In the genomic region with DNA sequence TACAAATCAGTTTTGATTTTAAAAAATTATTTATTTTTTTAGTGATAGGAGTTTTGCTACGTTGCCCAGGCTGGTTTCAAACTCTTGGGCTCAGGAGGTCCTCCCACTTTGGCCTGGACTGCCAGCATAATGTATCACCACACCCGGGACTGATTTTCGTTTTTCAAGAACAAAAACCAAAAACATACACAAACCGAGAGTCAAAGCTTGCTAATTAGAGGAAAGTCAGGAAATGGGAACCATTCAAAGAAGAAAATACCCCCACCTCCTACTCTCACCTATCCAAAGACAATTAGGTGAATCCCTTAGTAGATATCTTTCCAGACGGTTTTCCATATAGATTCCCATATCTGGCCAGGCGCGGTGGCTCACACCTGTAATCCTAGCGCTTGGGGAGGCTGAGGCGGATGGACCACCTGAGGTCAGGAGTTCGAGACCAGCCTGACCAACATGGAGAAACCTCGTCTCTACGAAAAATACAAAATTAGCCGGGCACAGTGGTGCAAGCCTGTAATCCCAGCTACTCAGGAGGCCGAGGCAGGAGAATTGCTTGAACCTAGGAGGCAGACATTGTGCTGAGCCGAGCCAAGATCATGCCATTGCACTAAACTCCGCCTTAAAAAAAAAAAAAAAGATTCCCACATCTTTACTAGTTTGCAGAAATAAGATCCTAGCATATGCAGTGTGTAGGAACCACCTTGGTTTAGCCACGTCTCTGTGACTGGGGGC, we compare ENCODE assay signal across 1 cellular context.
TF ChIP-seq lines count a peak whose summit lies in the region.

No MANE protein-coding gene starts in this region.

TF ChIP-seq in HepG2, 621 proteins besides CTCF, POLR2A, EP300 and RAD21:
- TF ChIP-seq TBX3 (IDR thresholded peaks at IDR 0.05; ENCODE audit: borderline replicate concordance) (no peak), STAG1 (CRISPR knock-in tag; IDR thresholded peaks at IDR 0.05) (no peak), GATAD1 (CRISPR knock-in tag; IDR thresholded peaks at IDR 0.05) (no peak), JARID2 (CRISPR knock-in tag; IDR thresholded peaks at IDR 0.05; ENCODE audit: insufficient replicate concordance) (no peak), SOX13 (IDR thresholded peaks at IDR 0.05) (no peak), SOX13 (CRISPR knock-in tag; conservative IDR thresholded peaks at IDR 0.05 in 1 of 2, IDR thresholded peaks at IDR 0.05 in 1 of 2) (no peak), DR1 (CRISPR knock-in tag; IDR thresholded peaks at IDR 0.05) (no peak), DNMT3B (CRISPR knock-in tag; conservative IDR thresholded peaks at IDR 0.05) (no peak), ADNP (CRISPR knock-in tag; IDR thresholded peaks at IDR 0.05) (no peak), MEIS1 (CRISPR knock-in tag; IDR thresholded peaks at IDR 0.05; ENCODE audit: borderline replicate concordance) (no peak), ZNF230 (CRISPR knock-in tag; IDR thresholded peaks at IDR 0.05) (no peak), ZKSCAN1 (IDR thresholded peaks at IDR 0.05; ENCODE audit: low read length) (no peak)
- TF ChIP-seq, protein P1, sequence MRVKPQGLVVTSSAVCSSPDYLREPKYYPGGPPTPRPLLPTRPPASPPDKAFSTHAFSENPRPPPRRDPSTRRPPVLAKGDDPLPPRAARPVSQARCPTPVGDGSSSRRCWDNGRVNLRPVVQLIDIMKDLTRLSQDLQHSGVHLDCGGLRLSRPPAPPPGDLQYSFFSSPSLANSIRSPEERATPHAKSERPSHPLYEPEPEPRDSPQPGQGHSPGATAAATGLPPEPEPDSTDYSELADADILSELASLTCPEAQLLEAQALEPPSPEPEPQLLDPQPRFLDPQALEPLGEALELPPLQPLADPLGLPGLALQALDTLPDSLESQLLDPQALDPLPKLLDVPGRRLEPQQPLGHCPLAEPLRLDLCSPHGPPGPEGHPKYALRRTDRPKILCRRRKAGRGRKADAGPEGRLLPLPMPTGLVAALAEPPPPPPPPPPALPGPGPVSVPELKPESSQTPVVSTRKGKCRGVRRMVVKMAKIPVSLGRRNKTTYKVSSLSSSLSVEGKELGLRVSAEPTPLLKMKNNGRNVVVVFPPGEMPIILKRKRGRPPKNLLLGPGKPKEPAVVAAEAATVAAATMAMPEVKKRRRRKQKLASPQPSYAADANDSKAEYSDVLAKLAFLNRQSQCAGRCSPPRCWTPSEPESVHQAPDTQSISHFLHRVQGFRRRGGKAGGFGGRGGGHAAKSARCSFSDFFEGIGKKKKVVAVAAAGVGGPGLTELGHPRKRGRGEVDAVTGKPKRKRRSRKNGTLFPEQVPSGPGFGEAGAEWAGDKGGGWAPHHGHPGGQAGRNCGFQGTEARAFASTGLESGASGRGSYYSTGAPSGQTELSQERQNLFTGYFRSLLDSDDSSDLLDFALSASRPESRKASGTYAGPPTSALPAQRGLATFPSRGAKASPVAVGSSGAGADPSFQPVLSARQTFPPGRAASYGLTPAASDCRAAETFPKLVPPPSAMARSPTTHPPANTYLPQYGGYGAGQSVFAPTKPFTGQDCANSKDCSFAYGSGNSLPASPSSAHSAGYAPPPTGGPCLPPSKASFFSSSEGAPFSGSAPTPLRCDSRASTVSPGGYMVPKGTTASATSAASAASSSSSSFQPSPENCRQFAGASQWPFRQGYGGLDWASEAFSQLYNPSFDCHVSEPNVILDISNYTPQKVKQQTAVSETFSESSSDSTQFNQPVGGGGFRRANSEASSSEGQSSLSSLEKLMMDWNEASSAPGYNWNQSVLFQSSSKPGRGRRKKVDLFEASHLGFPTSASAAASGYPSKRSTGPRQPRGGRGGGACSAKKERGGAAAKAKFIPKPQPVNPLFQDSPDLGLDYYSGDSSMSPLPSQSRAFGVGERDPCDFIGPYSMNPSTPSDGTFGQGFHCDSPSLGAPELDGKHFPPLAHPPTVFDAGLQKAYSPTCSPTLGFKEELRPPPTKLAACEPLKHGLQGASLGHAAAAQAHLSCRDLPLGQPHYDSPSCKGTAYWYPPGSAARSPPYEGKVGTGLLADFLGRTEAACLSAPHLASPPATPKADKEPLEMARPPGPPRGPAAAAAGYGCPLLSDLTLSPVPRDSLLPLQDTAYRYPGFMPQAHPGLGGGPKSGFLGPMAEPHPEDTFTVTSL (CRISPR knock-in tag; IDR thresholded peaks at IDR 0.05; ENCODE audit: borderline replicate concordance) = no peak
- TF ChIP-seq, protein P2, sequence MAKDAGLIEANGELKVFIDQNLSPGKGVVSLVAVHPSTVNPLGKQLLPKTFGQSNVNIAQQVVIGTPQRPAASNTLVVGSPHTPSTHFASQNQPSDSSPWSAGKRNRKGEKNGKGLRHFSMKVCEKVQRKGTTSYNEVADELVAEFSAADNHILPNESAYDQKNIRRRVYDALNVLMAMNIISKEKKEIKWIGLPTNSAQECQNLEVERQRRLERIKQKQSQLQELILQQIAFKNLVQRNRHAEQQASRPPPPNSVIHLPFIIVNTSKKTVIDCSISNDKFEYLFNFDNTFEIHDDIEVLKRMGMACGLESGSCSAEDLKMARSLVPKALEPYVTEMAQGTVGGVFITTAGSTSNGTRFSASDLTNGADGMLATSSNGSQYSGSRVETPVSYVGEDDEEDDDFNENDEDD (CRISPR knock-in tag; IDR thresholded peaks at IDR 0.05; ENCODE audit: borderline replicate concordance) = no peak
- TF ChIP-seq, protein P3, sequence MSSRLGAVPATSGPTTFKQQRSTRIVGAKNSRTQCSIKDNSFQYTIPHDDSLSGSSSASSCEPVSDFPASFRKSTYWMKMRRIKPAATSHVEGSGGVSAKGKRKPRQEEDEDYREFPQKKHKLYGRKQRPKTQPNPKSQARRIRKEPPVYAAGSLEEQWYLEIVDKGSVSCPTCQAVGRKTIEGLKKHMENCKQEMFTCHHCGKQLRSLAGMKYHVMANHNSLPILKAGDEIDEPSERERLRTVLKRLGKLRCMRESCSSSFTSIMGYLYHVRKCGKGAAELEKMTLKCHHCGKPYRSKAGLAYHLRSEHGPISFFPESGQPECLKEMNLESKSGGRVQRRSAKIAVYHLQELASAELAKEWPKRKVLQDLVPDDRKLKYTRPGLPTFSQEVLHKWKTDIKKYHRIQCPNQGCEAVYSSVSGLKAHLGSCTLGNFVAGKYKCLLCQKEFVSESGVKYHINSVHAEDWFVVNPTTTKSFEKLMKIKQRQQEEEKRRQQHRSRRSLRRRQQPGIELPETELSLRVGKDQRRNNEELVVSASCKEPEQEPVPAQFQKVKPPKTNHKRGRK (CRISPR knock-in tag; IDR thresholded peaks at IDR 0.05) = no peak
